ENCODE assay signal across 19 cellular contexts in genomic region chr18:79718878-79719477, GRCh38. TPM values are rescaled to one million over a fixed set of nuclear protein-coding genes. Genes with fewer than 3 reads are reported as not detected.
DNase-seq lines count a peak whose midpoint lies in the region; ATAC-seq and TF ChIP-seq lines count a peak whose summit lies in the region.
"Had no signal": no experiment of that assay in that cellular context is flagged by ENCODE, and none has a peak within 500 bp of the region (broad histone marks: within the 10 kb centered on the region; RNA-seq: fewer than 3 reads in every experiment).

No MANE protein-coding gene starts in this region.

- no peak overlapping the region for H3K9ac ChIP-seq in endodermal cell (ENCODE audit: extremely low read depth, low read length, poor library complexity, severe bottlenecking)
- H3K9ac ChIP-seq: BLaER1 had no signal

- POLR2A ChIA-PET in activated CD4-positive, alpha-beta T cell treated with anti-CD3 and anti-CD28 coated beads, Interleukin-2, amount 10 ng/mL, durations not matched to agents 7 days and 5 days (lab: Charles Lee): no interaction called here
- POLR2A ChIA-PET in HEK293 (lab: Yijun Ruan, JAX): no interaction called here

- H3K4me3 Mint-ChIP-seq in activated CD4-positive, alpha-beta T cell treated with anti-CD3 and anti-CD28 coated beads, Interleukin-2, amount 10 ng/mL, durations not matched to agents 7 days and 5 days: no peak overlapping the region
- no peak overlapping the region for H3K4me3 Mint-ChIP-seq in endodermal cell
- H3K4me3 Mint-ChIP-seq: GM23338 had no signal

- peaks cover 59% of the 10 kb centered on the region for H3K36me3 Mint-ChIP-seq in activated CD4-positive, alpha-beta T cell treated with anti-CD3 and anti-CD28 coated beads, Interleukin-2, amount 10 ng/mL, durations not matched to agents 7 days and 5 days (ENCODE audit: low read depth)
- peaks cover 60% of the 10 kb centered on the region for H3K36me3 Mint-ChIP-seq in endodermal cell (ENCODE audit: low read depth)

- H3K27me3 ChIP-seq in endodermal cell (ENCODE audit: control insufficient read depth, insufficient read depth, low read length, poor library complexity, severe bottlenecking) (no peaks in the 10 kb centered on the region), neutrophil (no peaks in the 10 kb centered on the region)
- H3K27me3 ChIP-seq: BLaER1 had no signal

- H3K27ac ChIP-seq in HEK293 (ENCODE audit: extremely low read depth, low read depth, low read length) (peak overlapping the region; percentile 41; the same call in 1 of the 2 replicates), endodermal cell (ENCODE audit: low read depth, low read length) (no peak overlapping the region), neutrophil (peak overlapping the region; percentile 36)
- H3K27ac ChIP-seq: BLaER1 had no signal

- intact Hi-C loops in left ventricle myocardium superior (cut with micrococcal nuclease): no loop called here

- peaks cover 5% of the 10 kb centered on the region for H3K4me1 Mint-ChIP-seq in activated CD4-positive, alpha-beta T cell treated with anti-CD3 and anti-CD28 coated beads, Interleukin-2, amount 10 ng/mL, durations not matched to agents 7 days and 5 days
- no peaks in the 10 kb centered on the region for H3K4me1 Mint-ChIP-seq in endodermal cell
- H3K4me1 Mint-ChIP-seq: GM23338 had no signal

- 92 to 95% methylated on average over 20 to 30 of the region's 30 CpGs for WGBS in endodermal cell (ENCODE audit: insufficient coverage in 1 of 2, insufficient read length in 1 of 2), 2 experiments

- H3K4me1 ChIP-seq in HEK293 (ENCODE audit: control insufficient read depth, insufficient read depth, low read length) (no peaks in the 10 kb centered on the region), endodermal cell (ENCODE audit: control insufficient read depth, insufficient read depth, low read length) (no peaks in the 10 kb centered on the region), neutrophil (ENCODE audit: control insufficient read depth in 1 of 2, insufficient read depth in 1 of 2, low read depth in 1 of 2, low read length in 1 of 2) (no peaks in the 10 kb centered on the region)

- H3K36me3 ChIP-seq in HEK293 (ENCODE audit: control insufficient read depth in 2 of 2, insufficient read depth in 1 of 2, low read length in 2 of 2): peaks cover 4 to 77% of the 10 kb centered on the region in 2 experiments
- H3K36me3 ChIP-seq in endodermal cell (ENCODE audit: control insufficient read depth, insufficient read depth, low read length): peaks cover 61% of the 10 kb centered on the region
- H3K36me3 ChIP-seq in neutrophil: peaks cover 97% of the 10 kb centered on the region

- H3K9me3 Mint-ChIP-seq in activated CD4-positive, alpha-beta T cell treated with anti-CD3 and anti-CD28 coated beads, Interleukin-2, amount 10 ng/mL, durations not matched to agents 7 days and 5 days: peaks cover 10% of the 10 kb centered on the region
- peaks cover 1% of the 10 kb centered on the region for H3K9me3 Mint-ChIP-seq in endodermal cell
- H3K9me3 Mint-ChIP-seq: CD8-positive, alpha-beta memory T cell; GM23338 had no signal

- H3K27ac Mint-ChIP-seq in activated CD4-positive, alpha-beta T cell treated with anti-CD3 and anti-CD28 coated beads, Interleukin-2, amount 10 ng/mL, durations not matched to agents 7 days and 5 days: peak overlapping the region; percentile 68
- H3K27ac Mint-ChIP-seq in endodermal cell: peak overlapping the region; percentile 88
- H3K27ac Mint-ChIP-seq: GM23338 had no signal

- no peak overlapping the region for H3K4me3 ChIP-seq in HEK293 (ENCODE audit: low read depth, low read length)
- H3K4me3 ChIP-seq in endodermal cell (ENCODE audit: low read length): no peak overlapping the region
- H3K4me3 ChIP-seq in neutrophil (ENCODE audit: low read depth in 1 of 2, low read length in 1 of 2): no peak overlapping the region
- H3K4me3 ChIP-seq: BLaER1, GM23338 had no signal

- DNase-seq in activated CD4-positive, alpha-beta T cell treated with anti-CD3 and anti-CD28 coated beads, Interleukin-2, amount 10 ng/mL, durations not matched to agents 7 days and 5 days: no peak
- no peak for DNase-seq in activated CD4-positive, alpha-beta T cell treated with anti-CD3 and anti-CD28 coated beads, Interleukin-2, amount 50 U/mL, for 4 hours
- DNase-seq in endodermal cell: no peak
- DNase-seq in left ventricle myocardium superior: no peak
- no peak for DNase-seq in NCI-H2196 treated with DMSO at 0.1 percent for 48 hours (lab: John Stamatoyannopoulos, UW; ENCODE audit: unreplicated experiment)
- no peak for DNase-seq in Ammon's horn (ENCODE audit: low spot score)
- DNase-seq: CD8-positive, alpha-beta memory T cell; HCEC 1CT; KG1; NCI-H1105 treated with DMSO at 0.1 percent for 48 hours; NCI-H2081 treated with DMSO at 0.1 percent for 48 hours; NCI-H226; PC-3; RPMI8226; SHP77 treated with DMSO at 0.1 percent for 48 hours had no signal

- H3K27me3 Mint-ChIP-seq in activated CD4-positive, alpha-beta T cell treated with anti-CD3 and anti-CD28 coated beads, Interleukin-2, amount 10 ng/mL, durations not matched to agents 7 days and 5 days: no peaks in the 10 kb centered on the region
- no peaks in the 10 kb centered on the region for H3K27me3 Mint-ChIP-seq in endodermal cell (ENCODE audit: insufficient read depth)

- ATAC-seq in left ventricle myocardium superior: no peak
- ATAC-seq: GM23338, PC-3 had no signal

- TF ChIP-seq CTCF in HEK293 (tag by site-specific recombination; IDR thresholded peaks at IDR 0.05) (no peak), endodermal cell (conservative IDR thresholded peaks at IDR 0.05) (no peak), neutrophil (IDR thresholded peaks at IDR 0.05) (no peak)

- CTCF ChIA-PET in activated CD4-positive, alpha-beta T cell treated with anti-CD3 and anti-CD28 coated beads, Interleukin-2, amount 10 ng/mL, durations not matched to agents 7 days and 5 days (lab: Charles Lee): no interaction called here
- CTCF ChIA-PET in HEK293 (lab: Yijun Ruan, JAX): no interaction called here

- no peaks in the 10 kb centered on the region for H3K9me3 ChIP-seq in HEK293 (ENCODE audit: control insufficient read depth, insufficient read depth, low read depth, low read length)
- no peaks in the 10 kb centered on the region for H3K9me3 ChIP-seq in endodermal cell (ENCODE audit: control insufficient read depth, low read length)
- H3K9me3 ChIP-seq in neutrophil: peaks cover 4% of the 10 kb centered on the region
- H3K9me3 ChIP-seq: BLaER1 had no signal

TF ChIP-seq in HEK293, 187 proteins besides CTCF, POLR2A, EP300 and RAD21 (continues in another document):
- TF ChIP-seq SP3 (tag by site-specific recombination; IDR thresholded peaks at IDR 0.05) (no peak), BCL11A (tag by site-specific recombination; IDR thresholded peaks at IDR 0.05; ENCODE audit: low read depth) (no peak), TSHZ1 (tag by site-specific recombination; IDR thresholded peaks at IDR 0.05; ENCODE audit: borderline replicate concordance) (no peak), ZSCAN23 (tag by site-specific recombination; IDR thresholded peaks at IDR 0.05) (no peak), ZNF560 (tag by site-specific recombination; IDR thresholded peaks at IDR 0.05; ENCODE audit: borderline replicate concordance) (peak; percentile 22; the same call in 1 of the 2 replicates), TCF7L2 (IDR thresholded peaks at IDR 0.05; ENCODE audit: borderline replicate concordance, low read depth, low read length) (no peak), ZNF324 (tag by site-specific recombination; IDR thresholded peaks at IDR 0.05) (no peak), ZNF133 (tag by site-specific recombination; IDR thresholded peaks at IDR 0.05) (no peak)

RNA-seq across cellular contexts. Expression of gene CTDP1, which starts 39.4 kb away (rescaled TPM):
- total RNA-seq in activated CD4-positive, alpha-beta T cell treated with anti-CD3 and anti-CD28 coated beads, Interleukin-2, amount 10 ng/mL, durations not matched to agents 7 days and 5 days: 10 to 100 TPM; 30.9 to 35.0 TPM
- total RNA-seq in endodermal cell (10 to 100 TPM; 29.8 to 35.6 TPM), left ventricle myocardium superior (10.2 TPM)
- 21.1 TPM for polyA plus RNA-seq in endodermal cell (2013, experiment 1 of 2)
- 18.8 TPM for polyA plus RNA-seq in endodermal cell (2013, experiment 2 of 2)
